In the genomic region with DNA sequence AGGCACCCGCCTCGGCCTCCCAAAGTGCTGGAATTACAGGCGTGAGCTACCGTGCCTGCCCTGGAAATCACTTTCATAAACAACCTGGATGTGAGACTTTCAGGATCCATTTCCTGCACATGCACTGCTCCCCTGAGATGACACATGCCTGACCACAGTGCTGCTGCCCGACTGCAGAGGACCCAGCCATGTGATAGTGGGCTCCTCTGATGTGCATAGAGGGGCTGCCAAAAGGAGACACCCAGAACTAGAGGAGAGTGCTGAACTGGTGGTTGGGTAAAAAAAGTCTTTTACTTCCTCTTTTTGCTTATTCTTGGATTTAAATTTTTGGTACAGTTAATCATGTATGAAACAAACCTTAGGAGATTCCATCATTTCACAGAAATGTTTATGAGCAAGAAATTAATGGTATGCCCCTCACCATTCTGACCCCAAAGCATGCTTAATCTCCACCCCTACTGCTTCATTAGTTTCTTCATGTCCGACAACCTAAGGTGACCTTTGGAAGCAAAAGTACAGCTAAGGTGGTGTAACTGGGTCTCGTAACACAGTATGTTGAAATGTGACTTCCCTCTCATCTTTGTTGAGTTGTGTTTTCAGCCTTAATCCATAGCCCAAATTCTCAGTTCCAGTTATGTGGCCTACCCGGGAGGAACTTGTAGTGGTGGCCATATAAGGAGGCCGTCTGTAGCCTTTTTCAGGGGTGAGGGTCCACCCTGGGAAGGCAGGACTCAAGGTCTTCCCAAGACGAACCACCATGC, we compare ENCODE assay signal across 12 cellular contexts.
DNase-seq lines count a peak whose midpoint lies in the region; ATAC-seq and TF ChIP-seq lines count a peak whose summit lies in the region.
"Had no signal": no experiment of that assay in that cellular context is flagged by ENCODE, and none has a peak within 500 bp of the region (broad histone marks: within the 10 kb centered on the region; RNA-seq: fewer than 3 reads in every experiment).

No MANE protein-coding gene starts in this region.

- intact Hi-C loops in left cardiac atrium (cut with DNase I) (no loop called here), vagina (cut with DNase I) (no loop called here)

- TF ChIP-seq POLR2A in vagina (IDR thresholded peaks at IDR 0.05), result no peak

- H3K9me3 ChIP-seq in right atrium auricular region, result no peaks in the 10 kb centered on the region
- no peaks in the 10 kb centered on the region for H3K9me3 ChIP-seq in adipocyte (ENCODE audit: control insufficient read depth, low read length)
- no peaks in the 10 kb centered on the region for H3K9me3 ChIP-seq in vagina

- H3K27ac ChIP-seq in right atrium auricular region (no peak overlapping the region), vagina (peak overlapping the region; percentile 45)
- H3K27ac ChIP-seq: epithelial cell of prostate had no signal

- H3K27me3 ChIP-seq in right atrium auricular region, result no peaks in the 10 kb centered on the region
- H3K27me3 ChIP-seq in adipocyte (replicated peaks; ENCODE audit: control insufficient read depth, insufficient read depth, low read length), result no peaks in the 10 kb centered on the region
- no peaks in the 10 kb centered on the region for H3K27me3 ChIP-seq in vagina

- H3K27me3 Mint-ChIP-seq in mesothelial cell of epicardium (ENCODE audit: low read depth), result no peaks in the 10 kb centered on the region

- peak overlapping the region; percentile 48 for H3K9ac ChIP-seq in adipocyte (ENCODE audit: low read length)

- peak overlapping the region; percentile 13 for H3K27ac Mint-ChIP-seq in mesothelial cell of epicardium
- H3K27ac Mint-ChIP-seq: T-helper 1 cell treated with Interleukin-12 subunit alpha and Interleukin-12 subunit beta and Interleukin-4 antibody, amounts not matched to agents 30 μg/mL and 1 μg/mL, for 36 hours had no signal

- H3K4me1 ChIP-seq in right atrium auricular region (peaks cover 0 to 2% of the 10 kb centered on the region in 2 donors), adipocyte (ENCODE audit: control insufficient read depth, insufficient read depth, low read length) (peaks cover 37% of the 10 kb centered on the region), vagina (peaks cover 29% of the 10 kb centered on the region)

- H3K4me1 Mint-ChIP-seq in mesothelial cell of epicardium, result peaks cover 5% of the 10 kb centered on the region

- peaks cover 12% of the 10 kb centered on the region for H3K36me3 ChIP-seq in right atrium auricular region
- peaks cover 5% of the 10 kb centered on the region for H3K36me3 ChIP-seq in adipocyte (ENCODE audit: control insufficient read depth, insufficient read depth, low read length, severe bottlenecking)
- no peaks in the 10 kb centered on the region for H3K36me3 ChIP-seq in vagina

- no peaks in the 10 kb centered on the region for H3K9me3 Mint-ChIP-seq in mesothelial cell of epicardium
- H3K9me3 Mint-ChIP-seq: T-helper 1 cell treated with Interleukin-12 subunit alpha and Interleukin-12 subunit beta and Interleukin-4 antibody, amounts not matched to agents 30 μg/mL and 1 μg/mL, for 36 hours had no signal

- no peak for TF ChIP-seq CTCF in right atrium auricular region (IDR thresholded peaks at IDR 0.05)
- TF ChIP-seq CTCF in mesothelial cell of epicardium (IDR thresholded peaks at IDR 0.05; ENCODE audit: unreplicated experiment), result no peak
- no peak for TF ChIP-seq CTCF in vagina (IDR thresholded peaks at IDR 0.05)
- TF ChIP-seq CTCF in omental fat pad (IDR thresholded peaks at IDR 0.05), result no peak

- H3K4me3 ChIP-seq in right atrium auricular region (no peak overlapping the region), adipocyte (ENCODE audit: low read length) (no peak overlapping the region), vagina (no peak overlapping the region)

- ATAC-seq in left cardiac atrium (peak; percentile 4 to 56), omental fat pad (ENCODE audit: low FRiP score) (no peak), GM21737 (IDR thresholded peaks at IDR 0.05; ENCODE audit: unreplicated experiment) (no peak)
- ATAC-seq: left colon had no signal

- peaks cover 7% of the 10 kb centered on the region for H3K36me3 Mint-ChIP-seq in mesothelial cell of epicardium

- no peak overlapping the region for H3K4me3 Mint-ChIP-seq in mesothelial cell of epicardium
- H3K4me3 Mint-ChIP-seq: T-helper 1 cell treated with Interleukin-12 subunit alpha and Interleukin-12 subunit beta and Interleukin-4 antibody, amounts not matched to agents 30 μg/mL and 1 μg/mL, for 36 hours had no signal

- DNase-seq in left cardiac atrium, result no peak
- DNase-seq in right atrium auricular region (ENCODE audit: low spot score), result no peak
- no peak for DNase-seq in adipocyte (ENCODE audit: low read depth)
- no peak for DNase-seq in mesothelial cell of epicardium (ENCODE audit: low spot score in 2 of 2, unreplicated experiment in 2 of 2)
- no peak for DNase-seq in vagina (ENCODE audit: extremely low spot score in 2 of 2)
- DNase-seq in SK-N-DZ (ENCODE audit: low spot score), result no peak
- no peak for DNase-seq in omental fat pad (ENCODE audit: low spot score)
- DNase-seq: NCI-H187 treated with DMSO at 0.1 percent for 48 hours had no signal

Comparison
In these comparisons a context has a peak if more than half of its experiments do, and no peak if none do; other contexts are left out.
1. ATAC-seq: peak in left cardiac atrium (2 of 2); none in omental fat pad (single experiment) and GM21737 (single experiment).